Comparison of ENCODE assay signal across 29 cellular contexts in the genomic region with DNA sequence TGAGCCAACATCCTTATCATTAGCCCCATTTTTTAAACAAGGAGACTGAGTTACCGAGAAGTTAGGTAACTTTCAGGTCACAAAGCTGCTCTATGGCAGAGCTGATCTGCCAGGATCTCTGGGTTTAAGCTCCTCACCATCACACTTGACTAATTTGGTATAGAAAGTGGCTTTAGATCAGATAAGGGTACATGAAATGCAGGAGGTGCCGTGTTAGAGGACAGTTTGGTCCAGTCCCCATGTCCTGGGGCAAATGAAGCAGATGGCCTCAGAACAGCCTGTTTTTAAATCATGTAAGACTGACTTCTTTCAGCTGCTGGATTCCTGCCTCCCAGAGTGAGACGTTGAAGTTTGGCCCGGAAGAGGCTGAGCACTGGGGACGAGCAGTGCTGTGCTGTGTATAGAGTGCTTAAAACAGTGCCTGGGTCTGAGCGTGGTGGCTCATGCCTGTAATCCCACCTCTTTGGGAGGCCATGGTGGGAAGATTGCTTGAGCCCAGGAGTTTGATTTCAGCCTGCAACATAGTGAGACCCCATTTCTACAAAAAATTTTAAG.
"Had no signal": no experiment of that assay in that cellular context is flagged by ENCODE, and none has a peak within 500 bp of the region (broad histone marks: within the 10 kb centered on the region; RNA-seq: fewer than 3 reads in every experiment).

No MANE protein-coding gene starts in this region.

- H3K36me3 Mint-ChIP-seq: mesothelial cell of epicardium had no signal

- H3K4me1 ChIP-seq: adrenal gland, body of pancreas, colonic mucosa, gastrocnemius medialis, parathyroid adenoma, psoas muscle, upper lobe of left lung, vagina had no signal

- H3K9me3 Mint-ChIP-seq: activated naive CD4-positive, alpha-beta T cell treated with anti-CD3 and anti-CD28 coated beads for 36 hours; activated naive CD8-positive, alpha-beta T cell treated with anti-CD3 and anti-CD28 coated beads for 36 hours; mesothelial cell of epicardium; naive thymus-derived CD4-positive, alpha-beta T cell; stimulated activated naive CD8-positive, alpha-beta T cell treated with anti-CD3 and anti-CD28 coated beads, Interleukin-15, Interleukin-2, amounts not matched to agents 100 ng/mL and 50 ng/mL, for 24 hours; T-helper 1 cell treated with Interleukin-12 subunit alpha and Interleukin-12 subunit beta and Interleukin-4 antibody, amounts not matched to agents 30 μg/mL and 1 μg/mL, for 36 hours had no signal

- H3K9me3 ChIP-seq: adrenal gland, body of pancreas, colonic mucosa, gastrocnemius medialis, psoas muscle, thoracic aorta, upper lobe of left lung, vagina had no signal

- H3K27me3 ChIP-seq: adrenal gland, body of pancreas, colonic mucosa, gastrocnemius medialis, hepatocyte, upper lobe of left lung, vagina had no signal

- H3K27ac ChIP-seq: adrenal gland, body of pancreas, colonic mucosa, gastrocnemius medialis, hepatocyte, parathyroid adenoma, psoas muscle, thoracic aorta, upper lobe of left lung, vagina, VCaP had no signal

- H3K36me3 ChIP-seq: adrenal gland, colonic mucosa, gastrocnemius medialis, thoracic aorta, upper lobe of left lung, vagina had no signal

- DNase-seq: activated CD4-positive, alpha-beta T cell treated with anti-CD3 and anti-CD28 coated beads for 48 hours; activated CD4-positive, alpha-beta T cell treated with anti-CD3 and anti-CD28 coated beads, Interleukin-2, amount 50 U/mL, for 48 hours; activated naive CD4-positive, alpha-beta T cell treated with anti-CD3 and anti-CD28 coated beads for 36 hours; activated naive CD8-positive, alpha-beta T cell treated with anti-CD3 and anti-CD28 coated beads for 36 hours; activated T-cell treated with anti-CD3 and anti-CD28 coated beads, Interleukin-2, amount 50 U/mL, for 48 hours; aorta; body of pancreas; colonic mucosa; effector CD8-positive, alpha-beta T cell; gastrocnemius medialis; glutamatergic neuron; left cardiac atrium; mammary epithelial cell; naive thymus-derived CD4-positive, alpha-beta T cell; psoas muscle; stimulated activated CD4-positive, alpha-beta T cell treated with anti-CD3 and anti-CD28 coated beads, Interleukin-15, amount 100 ng/mL, for 24 hours; stimulated activated CD4-positive, alpha-beta T cell treated with anti-CD3 and anti-CD28 coated beads, Interleukin-2, amount 100 ng/mL, for 24 hours; T-helper 9 cell; upper lobe of left lung had no signal

- H3K27ac Mint-ChIP-seq: activated naive CD4-positive, alpha-beta T cell treated with anti-CD3 and anti-CD28 coated beads for 36 hours; activated naive CD8-positive, alpha-beta T cell treated with anti-CD3 and anti-CD28 coated beads for 36 hours; mesothelial cell of epicardium; stimulated activated naive CD8-positive, alpha-beta T cell treated with anti-CD3 and anti-CD28 coated beads, Interleukin-15, Interleukin-2, amounts not matched to agents 100 ng/mL and 50 ng/mL, for 24 hours; T-helper 1 cell treated with Interleukin-12 subunit alpha and Interleukin-12 subunit beta and Interleukin-4 antibody, amounts not matched to agents 30 μg/mL and 1 μg/mL, for 36 hours had no signal

- H3K27me3 Mint-ChIP-seq: activated naive CD8-positive, alpha-beta T cell treated with anti-CD3 and anti-CD28 coated beads for 36 hours; naive thymus-derived CD4-positive, alpha-beta T cell; stimulated activated naive CD8-positive, alpha-beta T cell treated with anti-CD3 and anti-CD28 coated beads, Interleukin-15, Interleukin-2, amounts not matched to agents 100 ng/mL and 50 ng/mL, for 24 hours had no signal

- H3K4me3 Mint-ChIP-seq: activated naive CD4-positive, alpha-beta T cell treated with anti-CD3 and anti-CD28 coated beads for 36 hours; activated naive CD8-positive, alpha-beta T cell treated with anti-CD3 and anti-CD28 coated beads for 36 hours; mesothelial cell of epicardium; naive thymus-derived CD4-positive, alpha-beta T cell; stimulated activated naive CD8-positive, alpha-beta T cell treated with anti-CD3 and anti-CD28 coated beads, Interleukin-15, Interleukin-2, amounts not matched to agents 100 ng/mL and 50 ng/mL, for 24 hours; T-helper 1 cell treated with Interleukin-12 subunit alpha and Interleukin-12 subunit beta and Interleukin-4 antibody, amounts not matched to agents 30 μg/mL and 1 μg/mL, for 36 hours had no signal

- ATAC-seq: activated CD4-positive, CD25-positive, alpha-beta regulatory T cell treated with anti-CD3 and anti-CD28 coated beads, Interleukin-2, amount 50 U/mL, for 24 hours; body of pancreas; gastrocnemius medialis; left cardiac atrium; naive thymus-derived CD4-positive, alpha-beta T cell; psoas muscle had no signal

- H3K4me3 ChIP-seq: adrenal gland, body of pancreas, colonic mucosa, gastrocnemius medialis, hepatocyte, psoas muscle, thoracic aorta, upper lobe of left lung, vagina had no signal
